ENCODE assay signal across 1 cellular context in genomic region chr10:100115011-100115770, GRCh38.
TF ChIP-seq lines count a peak whose summit lies in the region.

No MANE protein-coding gene starts in this region.

TF ChIP-seq in GM23338, 12 proteins besides CTCF, POLR2A, EP300 and RAD21:
- TF ChIP-seq ZNF462 (CRISPR knock-in tag; IDR thresholded peaks at IDR 0.05) (no peak), POLR2AphosphoS5 (IDR thresholded peaks at IDR 0.05; ENCODE audit: low read depth) (no peak), CREB1 (CRISPR knock-in tag; IDR thresholded peaks at IDR 0.05; ENCODE audit: low read depth) (no peak)
